In the genomic region with DNA sequence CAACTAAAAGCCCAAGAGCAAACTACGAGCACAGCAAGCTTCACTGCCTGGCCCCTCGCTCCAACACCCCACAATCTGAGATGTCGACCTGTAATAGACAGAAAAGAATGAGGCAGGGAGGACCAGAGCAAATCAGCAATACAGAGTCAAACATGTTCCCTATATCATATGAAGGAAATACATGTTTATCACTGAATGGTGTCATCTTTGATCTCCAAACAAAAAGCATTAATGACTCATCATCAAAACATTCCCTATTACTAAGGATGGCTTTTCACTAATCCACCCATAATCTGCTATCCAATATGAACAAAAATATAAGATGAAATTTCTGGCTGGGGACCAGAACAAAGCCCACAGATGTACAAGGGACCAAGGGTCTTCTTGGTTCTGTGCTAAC, we compare ENCODE assay signal across 10 cellular contexts.
"Had no signal": no experiment of that assay in that cellular context is flagged by ENCODE, and none has a peak within 500 bp of the region (broad histone marks: within the 10 kb centered on the region; RNA-seq: fewer than 3 reads in every experiment).

No MANE protein-coding gene starts in this region.

- H3K4me1 ChIP-seq: breast epithelium, pancreas, uterus had no signal

- H3K27me3 ChIP-seq: breast epithelium, gastrocnemius medialis, pancreas, uterus had no signal

- H3K36me3 ChIP-seq: breast epithelium, gastrocnemius medialis, pancreas, uterus had no signal

- H3K27ac ChIP-seq: breast epithelium, gastrocnemius medialis, pancreas, uterus had no signal

- DNase-seq: activated gamma-delta T cell; activated naive CD8-positive, alpha-beta T cell treated with anti-CD3 and anti-CD28 coated beads, Interleukin-2, amount 10 ng/mL, durations not matched to agents 7 days and 5 days; activated T-cell treated with anti-CD3 and anti-CD28 coated beads, Interleukin-2, amount 50 U/mL, for 4 hours; anterior cingulate cortex; gastrocnemius medialis; pancreas; retina; uterus had no signal

- ATAC-seq: activated T-cell treated with anti-CD3 and anti-CD28 coated beads, Interleukin-2, amount 50 U/mL, for 4 hours; gastrocnemius medialis; pancreas had no signal

- H3K9me3 ChIP-seq: breast epithelium, gastrocnemius medialis, pancreas, uterus had no signal

- H3K4me3 ChIP-seq: breast epithelium, gastrocnemius medialis, pancreas, skin epidermis, uterus had no signal
